Comparison of ENCODE assay signal across 8 cellular contexts in the genomic region with DNA sequence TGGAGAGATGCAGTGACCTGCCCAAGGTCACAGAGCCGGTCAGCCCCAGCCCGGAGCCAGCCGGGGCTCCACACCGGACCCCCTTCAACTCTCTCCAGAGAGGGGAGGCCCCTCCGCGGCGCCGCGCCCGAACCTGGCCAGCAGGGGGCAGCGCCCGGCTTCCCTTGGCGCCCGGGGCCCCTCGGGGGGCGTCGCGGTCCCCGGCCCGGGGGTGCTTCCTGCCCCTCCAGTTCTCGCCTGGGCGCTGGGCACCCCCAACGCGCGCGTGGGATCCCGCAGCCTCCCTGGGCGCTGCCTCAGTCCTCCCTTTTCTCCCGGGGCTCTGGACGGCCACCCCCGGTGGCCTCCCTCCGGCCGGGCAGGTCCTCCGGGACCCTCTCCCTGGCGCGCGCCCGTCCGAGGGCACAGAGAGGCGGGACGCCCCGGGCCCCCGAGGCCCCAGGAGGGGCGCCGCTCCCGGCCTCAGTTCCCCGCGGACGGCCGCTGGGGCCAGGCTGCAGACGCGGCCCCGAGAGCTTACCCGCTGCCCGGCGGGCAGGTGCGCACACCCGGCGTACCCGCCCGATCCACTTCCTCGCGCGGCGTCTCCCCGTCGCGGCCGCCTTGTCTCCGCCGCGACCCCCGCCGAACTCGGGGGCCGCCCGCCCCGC.
DNase-seq lines count a peak whose midpoint lies in the region; ATAC-seq and TF ChIP-seq lines count a peak whose summit lies in the region.

No MANE protein-coding gene starts in this region.

- H3K4me2 ChIP-seq in Loucy (ENCODE audit: low read depth, low read length, poor library complexity, severe bottlenecking): peak overlapping the region; percentile 66

- H3F3A ChIP-seq in Loucy (ENCODE audit: low read depth): no peaks in the 10 kb centered on the region

- TF ChIP-seq CTCF in Loucy (conservative IDR thresholded peaks at IDR 0.05; ENCODE audit: low read length): peak; percentile 72

- peaks cover 9% of the 10 kb centered on the region for H3K4me1 Mint-ChIP-seq in activated naive CD4-positive, alpha-beta T cell treated with anti-CD3 and anti-CD28 coated beads, Interleukin-2, amount 50 U/mL, for 24 hours

- no peak for ATAC-seq in GM18867 (IDR thresholded peaks at IDR 0.05; ENCODE audit: unreplicated experiment)

- H3K27me3 Mint-ChIP-seq in activated naive CD4-positive, alpha-beta T cell treated with anti-CD3 and anti-CD28 coated beads, Interleukin-2, amount 50 U/mL, for 24 hours: peaks cover 42% of the 10 kb centered on the region

- H3K4me1 ChIP-seq in Loucy (ENCODE audit: insufficient read depth, low read length, poor library complexity, severe bottlenecking): no peaks in the 10 kb centered on the region

- no peaks in the 10 kb centered on the region for H3K9me3 ChIP-seq in Loucy (ENCODE audit: insufficient read depth, low read depth, low read length)
- peaks cover 3% of the 10 kb centered on the region for H3K9me3 ChIP-seq in iPS-18c (ENCODE audit: control insufficient read depth, insufficient read depth, low read length)

- H3K9ac ChIP-seq in Loucy (ENCODE audit: low read depth, low read length, poor library complexity, severe bottlenecking): no peak overlapping the region

- DNase-seq in COLO668 (lab: John Stamatoyannopoulos, UW; ENCODE audit: unreplicated experiment): peak; percentile 68
- peak; percentile 19 for DNase-seq in stimulated activated CD4-positive, alpha-beta T cell treated with anti-CD3 and anti-CD28 coated beads, Interleukin-4, amount 100 ng/mL, for 24 hours
- no peak for DNase-seq in DMS79 treated with DMSO at 0.1 percent for 48 hours (lab: John Stamatoyannopoulos, UW)
- DNase-seq in NCI-H2029 treated with DMSO at 0.1 percent for 48 hours (lab: John Stamatoyannopoulos, UW): no peak

- no peak overlapping the region for H2AFZ ChIP-seq in Loucy (ENCODE audit: low read length)

- H3K4me3 Mint-ChIP-seq in activated naive CD4-positive, alpha-beta T cell treated with anti-CD3 and anti-CD28 coated beads, Interleukin-2, amount 50 U/mL, for 24 hours: peak overlapping the region; percentile 45

- H3K27ac Mint-ChIP-seq in activated naive CD4-positive, alpha-beta T cell treated with anti-CD3 and anti-CD28 coated beads, Interleukin-2, amount 50 U/mL, for 24 hours: no peak overlapping the region

- no peaks in the 10 kb centered on the region for H3K36me3 Mint-ChIP-seq in activated naive CD4-positive, alpha-beta T cell treated with anti-CD3 and anti-CD28 coated beads, Interleukin-2, amount 50 U/mL, for 24 hours

- H3K27me3 ChIP-seq in Loucy (ENCODE audit: insufficient read depth, low read length, poor library complexity, severe bottlenecking): peaks cover 20% of the 10 kb centered on the region

- no peaks in the 10 kb centered on the region for H3K9me3 Mint-ChIP-seq in activated naive CD4-positive, alpha-beta T cell treated with anti-CD3 and anti-CD28 coated beads, Interleukin-2, amount 50 U/mL, for 24 hours

- no peaks in the 10 kb centered on the region for H3K9me2 ChIP-seq in Loucy (replicated peaks; ENCODE audit: low read depth, low read length)

- H4K20me1 ChIP-seq in Loucy (ENCODE audit: insufficient read depth, low read length, poor library complexity, severe bottlenecking): no peaks in the 10 kb centered on the region

- H3K4me3 ChIP-seq in Loucy (ENCODE audit: low read length, poor library complexity, severe bottlenecking) (peak overlapping the region; percentile 45), iPS-18c (ENCODE audit: insufficient read depth, low read depth, low read length) (peak overlapping the region; percentile 84)

- no peaks in the 10 kb centered on the region for H3K36me3 ChIP-seq in Loucy (ENCODE audit: insufficient read depth, low read length)

- no peaks in the 10 kb centered on the region for H3K79me2 ChIP-seq in Loucy (ENCODE audit: insufficient read depth, low read length)

Comparison
In these comparisons a context has a peak if more than half of its experiments do, and no peak if none do; other contexts are left out.
1. DNase-seq: peak in COLO668 (single experiment) and stimulated activated CD4-positive, alpha-beta T cell treated with anti-CD3 and anti-CD28 coated beads, Interleukin-4, amount 100 ng/mL, for 24 hours (single experiment); none in DMS79 treated with DMSO at 0.1 percent for 48 hours (single experiment) and NCI-H2029 treated with DMSO at 0.1 percent for 48 hours (single experiment).